12 cellular contexts compared by ENCODE assay signal in the genomic region with DNA sequence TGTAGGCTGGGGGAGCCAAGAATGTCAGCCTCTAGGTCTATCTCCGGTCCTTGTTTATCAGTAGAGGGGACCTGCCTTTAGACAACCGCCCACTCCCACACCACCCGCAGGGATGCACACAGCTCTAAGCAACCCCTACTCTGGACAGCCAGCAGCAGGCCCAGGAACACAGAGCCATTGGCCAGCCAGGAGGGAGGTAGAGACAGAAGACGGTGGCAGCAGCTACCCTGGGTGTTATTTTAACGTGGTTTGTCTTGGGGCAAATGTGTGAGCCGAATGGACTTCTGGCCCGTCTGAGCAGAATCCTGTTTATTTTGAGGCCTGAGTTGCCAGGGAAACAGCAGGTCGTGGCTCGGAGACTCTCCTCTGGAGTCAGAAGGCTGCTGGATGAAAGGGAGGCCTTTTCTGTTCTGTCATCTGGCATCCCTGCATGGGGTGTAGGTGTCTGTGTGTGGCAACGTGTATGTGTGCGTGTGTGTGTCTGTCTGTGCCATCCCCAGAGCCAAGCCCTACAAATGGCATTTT. TPM values are rescaled to one million over a fixed set of nuclear protein-coding genes. Genes with fewer than 3 reads are reported as not detected.
DNase-seq lines count a peak whose midpoint lies in the region; ATAC-seq and TF ChIP-seq lines count a peak whose summit lies in the region.
"Had no signal": no experiment of that assay in that cellular context is flagged by ENCODE, and none has a peak within 500 bp of the region (broad histone marks: within the 10 kb centered on the region; RNA-seq: fewer than 3 reads in every experiment).

No MANE protein-coding gene starts in this region.

- H3K36me3 ChIP-seq in tibial artery: no peaks in the 10 kb centered on the region
- H3K36me3 ChIP-seq in colonic mucosa: no peaks in the 10 kb centered on the region

- H3K27me3 ChIP-seq in tibial artery (no peaks in the 10 kb centered on the region), colonic mucosa (no peaks in the 10 kb centered on the region)

- H3K9me3 ChIP-seq in tibial artery (no peaks in the 10 kb centered on the region), colonic mucosa (no peaks in the 10 kb centered on the region)

- intact Hi-C loops in tibial artery (cut with DNase I; ENCODE audit: low total_unique reads) (no loop called here), colonic mucosa (cut with DNase I) (no loop called here)

- H3K9ac ChIP-seq in colonic mucosa (ENCODE audit: low read depth in 2 of 2, low read length in 2 of 2): no peak overlapping the region

- H3K4me3 ChIP-seq in tibial artery: peak overlapping the region; percentile 28 to 38
- H3K4me3 ChIP-seq in colonic mucosa: no peak overlapping the region
- H3K4me3 ChIP-seq: SK-N-MC had no signal

- H3K4me1 ChIP-seq in tibial artery: peaks cover 0 to 49% (median 20%) of the 10 kb centered on the region in 4 donors
- no peaks in the 10 kb centered on the region for H3K4me1 ChIP-seq in colonic mucosa

- peak; percentile 47 for DNase-seq in DMS 273 (lab: John Stamatoyannopoulos, UW; ENCODE audit: unreplicated experiment)
- DNase-seq in DMS 273 treated with DMSO at 0.1 percent for 48 hours (lab: John Stamatoyannopoulos, UW): no peak
- no peak for DNase-seq in epithelial cell of prostate (ENCODE audit: low read depth, low spot score)
- peak; percentile 76 for DNase-seq in midbrain (lab: John Stamatoyannopoulos, UW)
- peak in 1 of 2 donors; percentile 74 for DNase-seq in tibial artery
- DNase-seq in colonic mucosa: no peak
- DNase-seq: activated naive CD8-positive, alpha-beta T cell treated with anti-CD3 and anti-CD28 coated beads, Interleukin-2, amount 50 U/mL, for 24 hours; HCEC 1CT had no signal

- no peak for TF ChIP-seq CTCF in tibial artery (IDR thresholded peaks at IDR 0.05)
- no peak for TF ChIP-seq CTCF in colonic mucosa (IDR thresholded peaks at IDR 0.05)

- ATAC-seq in HG03196 (IDR thresholded peaks at IDR 0.05; ENCODE audit: unreplicated experiment) (no peak), HG03469 (IDR thresholded peaks at IDR 0.05; ENCODE audit: unreplicated experiment) (no peak)
- ATAC-seq: activated naive CD8-positive, alpha-beta T cell treated with anti-CD3 and anti-CD28 coated beads, Interleukin-2, amount 50 U/mL, for 24 hours had no signal

- H3K27ac ChIP-seq in epithelial cell of prostate (peak overlapping the region; percentile 25), tibial artery (peak overlapping the region; percentile 73 to 77), colonic mucosa (no peak overlapping the region)
- H3K27ac ChIP-seq: 22Rv1, SK-N-MC had no signal

RNA-seq across cellular contexts. Expression of a gene that starts 0.4 kb away (rescaled TPM):
- under 1 TPM in 1 of 2 donors, not detected in 1; 0.90 TPM for total RNA-seq in colonic mucosa

Comparison
In these comparisons a context has a peak if more than half of its experiments do, and no peak if none do; other contexts are left out.
1. DNase-seq: peak in DMS 273 (single experiment) and midbrain (single experiment); none in DMS 273 treated with DMSO at 0.1 percent for 48 hours (single experiment), epithelial cell of prostate (single experiment) and colonic mucosa (single experiment).